ENCODE assay signal across 8 cellular contexts in genomic region chr3:16247282-16248058, GRCh38. TPM values are rescaled to one million over a fixed set of nuclear protein-coding genes. Genes with fewer than 3 reads are reported as not detected.
DNase-seq lines count a peak whose midpoint lies in the region; ATAC-seq and TF ChIP-seq lines count a peak whose summit lies in the region.

No MANE protein-coding gene starts in this region.

- no peak overlapping the region for H3K27ac ChIP-seq in liver (ENCODE audit: low read depth in 1 of 2, low read length in 2 of 2)

- H3K9me3 ChIP-seq in liver (ENCODE audit: control insufficient read depth in 4 of 4, low read length in 3 of 4), result no peaks in the 10 kb centered on the region

- H3K27me3 Mint-ChIP-seq in chondrocyte (ENCODE audit: low read depth), result no peaks in the 10 kb centered on the region

- POLR2A ChIA-PET in BJ (lab: Charles Lee), result no interaction called here

- WGBS in liver, result 25% methylated on average over 17 of the region's 17 CpGs

- TF ChIP-seq RAD21 in liver (IDR thresholded peaks at IDR 0.05), result peak; percentile 99

- no peak overlapping the region for H3K4me3 Mint-ChIP-seq in chondrocyte (ENCODE audit: unreplicated experiment)

- H3K4me1 Mint-ChIP-seq in chondrocyte (ENCODE audit: low read depth), result peaks cover 7% of the 10 kb centered on the region

- H3K4me3 ChIP-seq in BJ (ENCODE audit: low read depth, low read length), result no peak overlapping the region
- H3K4me3 ChIP-seq in liver (ENCODE audit: low read depth in 1 of 3, low read length in 3 of 3), result no peak overlapping the region

- H3K36me3 ChIP-seq in BJ (ENCODE audit: control insufficient read depth, insufficient read depth, low read length) (no peaks in the 10 kb centered on the region), liver (ENCODE audit: control insufficient read depth in 4 of 4, insufficient read depth in 3 of 4, low read depth in 1 of 4, low read length in 3 of 4) (no peaks in the 10 kb centered on the region)

- TF ChIP-seq CTCF in BJ (IDR thresholded peaks at IDR 0.05; ENCODE audit: insufficient read depth, low read depth, low read length), result peak; percentile 90
- peak; percentile 97 for TF ChIP-seq CTCF in chondrocyte (IDR thresholded peaks at IDR 0.05)
- peak; percentile 93 for TF ChIP-seq CTCF in liver (IDR thresholded peaks at IDR 0.05; ENCODE audit: low read depth, low read length, missing input control)

- no peak overlapping the region for H3K27ac Mint-ChIP-seq in chondrocyte (ENCODE audit: unreplicated experiment)

- peak; percentile 14 for DNase-seq in BJ (ENCODE audit: low read depth)
- DNase-seq in NCI-H446 treated with DMSO at 0.1 percent for 48 hours (lab: John Stamatoyannopoulos, UW), result peak; percentile 59
- peak; percentile 64 to 68 for DNase-seq in activated CD4-positive, alpha-beta T cell treated with anti-CD3 and anti-CD28 coated beads for 24 hours (ENCODE audit: low read depth in 2 of 2)
- DNase-seq in chondrocyte (ENCODE audit: low spot score), result no peak
- DNase-seq in stimulated activated CD4-positive, alpha-beta T cell treated with anti-CD3 and anti-CD28 coated beads, Interleukin-4, amount 100 ng/mL, for 48 hours (ENCODE audit: low read depth in 2 of 2), result peak; percentile 68 to 69

- H3K36me3 Mint-ChIP-seq in chondrocyte (ENCODE audit: low read depth), result no peaks in the 10 kb centered on the region

- peaks cover 0 to 15% (median 6%) of the 10 kb centered on the region in 4 donors for H3K4me1 ChIP-seq in liver (ENCODE audit: control insufficient read depth in 4 of 4, insufficient read depth in 4 of 4, low read length in 3 of 4)

- CTCF ChIA-PET in BJ (lab: Yijun Ruan, JAX), result interaction anchor here (0.6 to 2.5 kb wide), 18 partner anchors 11 to 1045 kb away, joined by 3 to 26 read pairs (median 4); partner anchors contain the start of genes DPH3, GALNT15 and OXNAD1

- no peak overlapping the region for H3K9ac ChIP-seq in liver (ENCODE audit: low read depth in 1 of 2, low read length in 2 of 2)

- H3K27me3 ChIP-seq in BJ (ENCODE audit: control insufficient read depth, insufficient read depth, low read length), result no peaks in the 10 kb centered on the region
- H3K27me3 ChIP-seq in liver (ENCODE audit: control insufficient read depth in 4 of 4, insufficient read depth in 4 of 4, low read length in 3 of 4), result no peaks in the 10 kb centered on the region

- no peaks in the 10 kb centered on the region for H3K9me3 Mint-ChIP-seq in chondrocyte (ENCODE audit: low read depth)

- ATAC-seq in GM19043 (IDR thresholded peaks at IDR 0.05; ENCODE audit: low read depth, unreplicated experiment) (peak; percentile 62), HG03175 (IDR thresholded peaks at IDR 0.05; ENCODE audit: unreplicated experiment) (peak; percentile 77)

TF ChIP-seq in liver, 16 proteins besides CTCF, POLR2A, EP300 and RAD21:
- TF ChIP-seq HNF4A (conservative IDR thresholded peaks at IDR 0.05) (no peak), MAX (IDR thresholded peaks at IDR 0.05) (no peak), HNF4G (IDR thresholded peaks at IDR 0.05) (no peak), FOXA1 (IDR thresholded peaks at IDR 0.05) (no peak), TAF1 (conservative IDR thresholded peaks at IDR 0.05) (no peak), YY1 (IDR thresholded peaks at IDR 0.05) (no peak), SP1 (IDR thresholded peaks at IDR 0.05) (peak; percentile 16), JUND (IDR thresholded peaks at IDR 0.05) (no peak), RXRA (IDR thresholded peaks at IDR 0.05) (peak in 1 of 2 donors; percentile 8)
- TF ChIP-seq, protein P1, sequence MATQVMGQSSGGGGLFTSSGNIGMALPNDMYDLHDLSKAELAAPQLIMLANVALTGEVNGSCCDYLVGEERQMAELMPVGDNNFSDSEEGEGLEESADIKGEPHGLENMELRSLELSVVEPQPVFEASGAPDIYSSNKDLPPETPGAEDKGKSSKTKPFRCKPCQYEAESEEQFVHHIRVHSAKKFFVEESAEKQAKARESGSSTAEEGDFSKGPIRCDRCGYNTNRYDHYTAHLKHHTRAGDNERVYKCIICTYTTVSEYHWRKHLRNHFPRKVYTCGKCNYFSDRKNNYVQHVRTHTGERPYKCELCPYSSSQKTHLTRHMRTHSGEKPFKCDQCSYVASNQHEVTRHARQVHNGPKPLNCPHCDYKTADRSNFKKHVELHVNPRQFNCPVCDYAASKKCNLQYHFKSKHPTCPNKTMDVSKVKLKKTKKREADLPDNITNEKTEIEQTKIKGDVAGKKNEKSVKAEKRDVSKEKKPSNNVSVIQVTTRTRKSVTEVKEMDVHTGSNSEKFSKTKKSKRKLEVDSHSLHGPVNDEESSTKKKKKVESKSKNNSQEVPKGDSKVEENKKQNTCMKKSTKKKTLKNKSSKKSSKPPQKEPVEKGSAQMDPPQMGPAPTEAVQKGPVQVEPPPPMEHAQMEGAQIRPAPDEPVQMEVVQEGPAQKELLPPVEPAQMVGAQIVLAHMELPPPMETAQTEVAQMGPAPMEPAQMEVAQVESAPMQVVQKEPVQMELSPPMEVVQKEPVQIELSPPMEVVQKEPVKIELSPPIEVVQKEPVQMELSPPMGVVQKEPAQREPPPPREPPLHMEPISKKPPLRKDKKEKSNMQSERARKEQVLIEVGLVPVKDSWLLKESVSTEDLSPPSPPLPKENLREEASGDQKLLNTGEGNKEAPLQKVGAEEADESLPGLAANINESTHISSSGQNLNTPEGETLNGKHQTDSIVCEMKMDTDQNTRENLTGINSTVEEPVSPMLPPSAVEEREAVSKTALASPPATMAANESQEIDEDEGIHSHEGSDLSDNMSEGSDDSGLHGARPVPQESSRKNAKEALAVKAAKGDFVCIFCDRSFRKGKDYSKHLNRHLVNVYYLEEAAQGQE (IDR thresholded peaks at IDR 0.05), result no peak
- TF ChIP-seq, protein P2, sequence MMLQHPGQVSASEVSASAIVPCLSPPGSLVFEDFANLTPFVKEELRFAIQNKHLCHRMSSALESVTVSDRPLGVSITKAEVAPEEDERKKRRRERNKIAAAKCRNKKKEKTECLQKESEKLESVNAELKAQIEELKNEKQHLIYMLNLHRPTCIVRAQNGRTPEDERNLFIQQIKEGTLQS (IDR thresholded peaks at IDR 0.05), result no peak
- TF ChIP-seq, protein P3, sequence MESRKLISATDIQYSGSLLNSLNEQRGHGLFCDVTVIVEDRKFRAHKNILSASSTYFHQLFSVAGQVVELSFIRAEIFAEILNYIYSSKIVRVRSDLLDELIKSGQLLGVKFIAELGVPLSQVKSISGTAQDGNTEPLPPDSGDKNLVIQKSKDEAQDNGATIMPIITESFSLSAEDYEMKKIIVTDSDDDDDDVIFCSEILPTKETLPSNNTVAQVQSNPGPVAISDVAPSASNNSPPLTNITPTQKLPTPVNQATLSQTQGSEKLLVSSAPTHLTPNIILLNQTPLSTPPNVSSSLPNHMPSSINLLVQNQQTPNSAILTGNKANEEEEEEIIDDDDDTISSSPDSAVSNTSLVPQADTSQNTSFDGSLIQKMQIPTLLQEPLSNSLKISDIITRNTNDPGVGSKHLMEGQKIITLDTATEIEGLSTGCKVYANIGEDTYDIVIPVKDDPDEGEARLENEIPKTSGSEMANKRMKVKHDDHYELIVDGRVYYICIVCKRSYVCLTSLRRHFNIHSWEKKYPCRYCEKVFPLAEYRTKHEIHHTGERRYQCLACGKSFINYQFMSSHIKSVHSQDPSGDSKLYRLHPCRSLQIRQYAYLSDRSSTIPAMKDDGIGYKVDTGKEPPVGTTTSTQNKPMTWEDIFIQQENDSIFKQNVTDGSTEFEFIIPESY (IDR thresholded peaks at IDR 0.05), result no peak
TF ChIP-seq in liver: peak in this region for 2.

RNA-seq across cellular contexts. Expression of gene DPH3, which starts 17.3 kb away (rescaled TPM):
- polyA plus RNA-seq in BJ (2011; rRNA removed), result 11.4 and 18.2 TPM in 2 replicates
- polyA minus RNA-seq in BJ (2011; rRNA and poly(A)+ RNA removed), result 8.9 and 11.2 TPM in 2 replicates
- total RNA-seq in chondrocyte, result 19.8 to 23.8 TPM (median 20.5 TPM) in 3 replicates
- 10 to 100 TPM in 1 of 2 donors, 1 to 10 TPM in 1; 7.8 to 12.0 TPM for total RNA-seq in liver
- polyA plus RNA-seq in liver, result 10 to 100 TPM; 11.1 to 19.1 TPM

RNA-seq across cellular contexts. Expression of gene OXNAD1, which starts 17.5 kb away (rescaled TPM):
- 8.9 and 11.4 TPM in 2 replicates for polyA plus RNA-seq in BJ (2011; rRNA removed)
- 9.4 and 10.0 TPM in 2 replicates for polyA minus RNA-seq in BJ (2011; rRNA and poly(A)+ RNA removed)
- 6.4 to 8.1 TPM (median 6.7 TPM) in 3 replicates for total RNA-seq in chondrocyte
- 10 to 100 TPM in 1 of 2 donors, 1 to 10 TPM in 1; 9.3 to 24.6 TPM for total RNA-seq in liver
- 10 to 100 TPM; 12.6 to 15.6 TPM for polyA plus RNA-seq in liver
